ENCODE assay signal across 9 cellular contexts in the genomic region with DNA sequence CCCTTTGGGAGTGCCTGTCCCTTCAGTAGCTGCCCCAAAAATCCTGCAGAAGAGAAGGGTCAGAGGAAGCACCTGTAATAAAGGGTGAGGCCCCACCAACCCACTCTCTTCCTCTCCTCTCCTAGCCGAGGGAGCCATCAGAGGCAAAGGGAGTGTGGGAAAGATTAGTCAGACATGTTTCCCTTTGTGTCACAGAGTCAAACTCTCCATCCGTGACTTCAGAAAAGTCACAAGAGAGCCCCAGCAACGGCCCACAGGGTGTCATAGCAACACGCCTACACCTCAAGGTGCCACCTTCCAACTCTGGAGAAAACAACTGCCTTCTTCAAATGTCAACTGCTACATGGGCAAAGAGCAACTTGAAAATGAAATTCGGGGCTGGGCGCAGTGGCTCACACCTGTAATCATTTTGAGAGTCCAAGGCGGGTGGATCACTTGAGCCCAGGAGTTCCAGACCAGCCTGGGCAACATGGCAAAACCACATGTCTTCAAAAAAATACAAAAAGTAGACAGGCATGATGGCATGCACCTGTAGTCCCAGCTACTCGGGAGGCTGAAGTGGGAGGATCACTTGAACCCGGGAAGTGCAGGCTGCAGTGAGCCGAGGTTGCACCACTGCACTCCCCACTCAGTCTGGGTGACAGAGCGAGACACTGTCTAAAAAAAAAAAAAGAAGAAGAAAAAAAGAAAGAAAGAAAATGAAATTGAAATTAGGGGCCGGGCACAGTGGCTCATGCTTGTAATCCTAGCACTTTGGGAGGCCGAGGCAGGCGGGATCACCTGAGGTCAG. TPM values are rescaled to one million over a fixed set of nuclear protein-coding genes. Genes with fewer than 3 reads are reported as not detected.
DNase-seq lines count a peak whose midpoint lies in the region; ATAC-seq and TF ChIP-seq lines count a peak whose summit lies in the region.
"Had no signal": no experiment of that assay in that cellular context is flagged by ENCODE, and none has a peak within 500 bp of the region (broad histone marks: within the 10 kb centered on the region; RNA-seq: fewer than 3 reads in every experiment).

No MANE protein-coding gene starts in this region.

- H3K4me1 ChIP-seq in colonic mucosa = peaks cover 3% of the 10 kb centered on the region

- CTCF ChIA-PET in HEK293T (lab: Yijun Ruan, JAX) = interaction anchor here (0.7 kb wide), 1 partner anchor 53 kb away, joined by 3 read pairs; no protein-coding TSS in a partner anchor

- peak; percentile 72 for ATAC-seq in HG02642 (IDR thresholded peaks at IDR 0.05; ENCODE audit: poor library complexity, unreplicated experiment)

- H3K27me3 ChIP-seq in colonic mucosa = no peaks in the 10 kb centered on the region

- in situ Hi-C loops in GM13976 (cut with MboI; ENCODE audit: low sequenced_read_pairs, unreplicated experiment) = loop anchor here (10.0 kb wide), 1 partner anchor 118 kb away; no protein-coding TSS in a partner anchor

- H3K9me3 ChIP-seq in colonic mucosa = no peaks in the 10 kb centered on the region

- no peak overlapping the region for H3K9ac ChIP-seq in colonic mucosa (ENCODE audit: low read depth in 2 of 2, low read length in 2 of 2)

- no peak overlapping the region for H3K4me3 ChIP-seq in colonic mucosa

- H3K27ac ChIP-seq in colonic mucosa = peak overlapping the region; percentile 38

- POLR2A ChIA-PET in HEK293T (lab: Yijun Ruan, JAX) = interaction anchor here (3.7 kb wide), 1 partner anchor 44 kb away, joined by 17 read pairs; a partner anchor contains a TSS

- intact Hi-C loops in colonic mucosa (cut with DNase I) = no loop called here

- TF ChIP-seq CTCF in GM13976 (IDR thresholded peaks at IDR 0.05; ENCODE audit: borderline replicate concordance, control extremely low read depth, extremely low read depth, insufficient read depth, missing control alignments) (no peak), colonic mucosa (IDR thresholded peaks at IDR 0.05) (no peak)

- no peaks in the 10 kb centered on the region for H3K36me3 ChIP-seq in colonic mucosa

- DNase-seq in GM13976 (ENCODE audit: low spot score) (peak; percentile 80), T-helper 22 cell (ENCODE audit: low read depth) (peak; percentile 57), colonic mucosa (no peak), DMS114 treated with DMSO at 0.1 percent for 48 hours (lab: John Stamatoyannopoulos, UW; ENCODE audit: unreplicated experiment) (no peak), HEK293T (ENCODE audit: extremely low spot score) (no peak), COLO668 (lab: John Stamatoyannopoulos, UW; ENCODE audit: unreplicated experiment) (no peak)
- DNase-seq in stimulated activated CD8-positive, alpha-beta memory T cell treated with anti-CD3 and anti-CD28 coated beads, Interleukin-15, amount 100 ng/mL, for 4 hours (ENCODE audit: low read depth in 2 of 2) = peak; percentile 79 to 92

TF ChIP-seq in HEK293T, 16 proteins besides CTCF, POLR2A, EP300 and RAD21:
- TF ChIP-seq, protein P1, sequence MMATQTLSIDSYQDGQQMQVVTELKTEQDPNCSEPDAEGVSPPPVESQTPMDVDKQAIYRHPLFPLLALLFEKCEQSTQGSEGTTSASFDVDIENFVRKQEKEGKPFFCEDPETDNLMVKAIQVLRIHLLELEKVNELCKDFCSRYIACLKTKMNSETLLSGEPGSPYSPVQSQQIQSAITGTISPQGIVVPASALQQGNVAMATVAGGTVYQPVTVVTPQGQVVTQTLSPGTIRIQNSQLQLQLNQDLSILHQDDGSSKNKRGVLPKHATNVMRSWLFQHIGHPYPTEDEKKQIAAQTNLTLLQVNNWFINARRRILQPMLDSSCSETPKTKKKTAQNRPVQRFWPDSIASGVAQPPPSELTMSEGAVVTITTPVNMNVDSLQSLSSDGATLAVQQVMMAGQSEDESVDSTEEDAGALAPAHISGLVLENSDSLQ (IDR thresholded peaks at IDR 0.05) = no peak
- TF ChIP-seq ZNF384 (IDR thresholded peaks at IDR 0.05) (no peak), TARDBP (IDR thresholded peaks at IDR 0.05) (no peak), FOXK2 (IDR thresholded peaks at IDR 0.05) (no peak), FOXA1 (IDR thresholded peaks at IDR 0.05) (no peak), ARNT (IDR thresholded peaks at IDR 0.05) (no peak), HDGF (IDR thresholded peaks at IDR 0.05; ENCODE audit: borderline replicate concordance) (no peak), L3MBTL2 (conservative IDR thresholded peaks at IDR 0.05) (no peak), BHLHE40 (IDR thresholded peaks at IDR 0.05; ENCODE audit: borderline replicate concordance) (no peak)

RNA-seq across cellular contexts. Expression of a gene that starts 17.7 kb away (rescaled TPM):
- 1 to 10 TPM; 1.9 to 2.4 TPM for total RNA-seq in colonic mucosa
- total RNA-seq: endothelial cell of umbilical vein had no signal

RNA-seq across cellular contexts. Expression of a gene that starts 24.8 kb away (rescaled TPM):
- 10 to 100 TPM; 44.9 to 57.8 TPM for total RNA-seq in colonic mucosa

RNA-seq across cellular contexts. Expression of a gene that starts 43.1 kb away (rescaled TPM):
- 100 to 1,000 TPM in 1 of 2 donors, 10 to 100 TPM in 1; 84.8 to 129 TPM for total RNA-seq in colonic mucosa

RNA-seq across cellular contexts. Expression of a gene that starts 43.4 kb away (rescaled TPM):
- total RNA-seq in colonic mucosa = 1 to 10 TPM; 3.9 to 4.1 TPM

RNA-seq across cellular contexts. Expression of a gene that starts 51.7 kb away (rescaled TPM):
- 100 to 1,000 TPM; 158 to 188 TPM for total RNA-seq in colonic mucosa

Comparison
In these comparisons a context has a peak if more than half of its experiments do, and no peak if none do; other contexts are left out.
1. DNase-seq: peak in GM13976 (single experiment), T-helper 22 cell (single experiment) and stimulated activated CD8-positive, alpha-beta memory T cell treated with anti-CD3 and anti-CD28 coated beads, Interleukin-15, amount 100 ng/mL, for 4 hours (2 of 2); none in colonic mucosa (single experiment), DMS114 treated with DMSO at 0.1 percent for 48 hours (single experiment), HEK293T (single experiment) and COLO668 (single experiment).